Comparison of ENCODE assay signal across 9 cellular contexts in genomic region chr10:100890696-100891271, GRCh38. TPM values are rescaled to one million over a fixed set of nuclear protein-coding genes. Genes with fewer than 3 reads are reported as not detected.
DNase-seq lines count a peak whose midpoint lies in the region; ATAC-seq lines count a peak whose summit lies in the region.
"Had no signal": no experiment of that assay in that cellular context is flagged by ENCODE, and none has a peak within 500 bp of the region (broad histone marks: within the 10 kb centered on the region; RNA-seq: fewer than 3 reads in every experiment).

No MANE protein-coding gene starts in this region.

- peak; percentile 3 for DNase-seq in activated CD8-positive, alpha-beta memory T cell treated with anti-CD3 and anti-CD28 coated beads for 24 hours
- DNase-seq in activated CD8-positive, alpha-beta memory T cell treated with anti-CD3 and anti-CD28 coated beads, Interleukin-2, amount 50 U/mL, for 4 hours = no peak
- DNase-seq in amniotic stem cell (lab: John Stamatoyannopoulos, UW) (peak; percentile 74), left cardiac atrium (no peak), stromal cell of bone marrow (ENCODE audit: low read depth) (peak; percentile 97), nucleus accumbens (lab: John Stamatoyannopoulos, UW) (no peak)
- DNase-seq: activated gamma-delta T cell treated with Interleukin-2 at 50 U/mL for 16 hours had no signal

- intact Hi-C loops in left cardiac atrium (cut with DNase I) = no loop called here

- peak; percentile 62 to 68 for ATAC-seq in left cardiac atrium
- no peak for ATAC-seq in GM18868 (IDR thresholded peaks at IDR 0.05; ENCODE audit: unreplicated experiment)
- ATAC-seq in HG03354 (IDR thresholded peaks at IDR 0.05; ENCODE audit: poor library complexity, severe bottlenecking, unreplicated experiment) = no peak

RNA-seq across cellular contexts. Expression of gene SLF2, which starts 22.0 kb away (rescaled TPM):
- 10 to 100 TPM; 18.0 to 19.3 TPM for total RNA-seq in left cardiac atrium

Comparison
In these comparisons a context has a peak if more than half of its experiments do, and no peak if none do; other contexts are left out.
1. DNase-seq: peak in activated CD8-positive, alpha-beta memory T cell treated with anti-CD3 and anti-CD28 coated beads for 24 hours (single experiment), amniotic stem cell (single experiment) and stromal cell of bone marrow (single experiment); none in activated CD8-positive, alpha-beta memory T cell treated with anti-CD3 and anti-CD28 coated beads, Interleukin-2, amount 50 U/mL, for 4 hours (single experiment), left cardiac atrium (single experiment) and nucleus accumbens (0 of 56).
2. ATAC-seq: peak in left cardiac atrium (2 of 2); none in GM18868 (single experiment) and HG03354 (single experiment).